In the genomic region with DNA sequence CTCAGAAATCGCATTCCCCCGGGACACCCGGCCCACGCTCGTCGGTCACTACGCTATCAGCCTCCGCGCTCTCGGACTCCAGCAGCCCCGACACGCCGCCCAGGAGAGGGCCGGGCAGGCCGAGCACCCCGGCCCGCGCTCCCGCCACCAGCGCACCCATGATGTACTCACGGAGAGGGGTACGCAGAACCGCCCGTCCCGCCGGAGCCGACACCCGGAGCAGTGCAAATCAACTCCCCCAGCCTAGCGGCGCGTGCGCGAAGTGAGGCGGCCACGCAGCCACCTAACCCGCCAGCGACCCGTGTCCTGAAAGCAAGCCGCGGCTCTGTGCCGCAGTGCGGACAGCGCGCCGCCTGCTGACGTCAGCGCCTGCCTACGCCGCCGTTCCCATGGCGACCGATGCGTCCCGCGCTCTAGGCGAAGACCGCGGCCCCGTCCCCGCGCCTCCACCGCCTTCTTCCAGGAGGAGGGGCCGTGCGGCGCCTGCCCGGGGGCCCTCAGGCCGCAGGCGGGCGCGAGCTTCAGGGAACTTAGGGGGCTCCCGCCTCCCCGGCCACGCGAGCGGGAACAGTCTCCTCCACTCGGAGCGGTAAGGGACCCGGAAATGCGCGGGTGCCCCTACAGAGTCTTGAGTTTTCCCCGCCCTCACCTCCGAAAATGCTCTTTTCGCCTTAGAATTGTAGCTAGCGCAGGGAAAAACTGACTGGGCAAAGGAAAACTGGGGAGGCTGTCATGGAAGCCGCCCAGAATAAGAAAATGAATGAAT, we compare ENCODE assay signal across 8 cellular contexts. TPM values are rescaled to one million over a fixed set of nuclear protein-coding genes. Genes with fewer than 3 reads are reported as not detected.
DNase-seq lines count a peak whose midpoint lies in the region; ATAC-seq and TF ChIP-seq lines count a peak whose summit lies in the region.

Gene AHI1 (minus strand): TSS at position 329 of the 766 bp plus-strand sequence. CDS start 5,503 bp downstream, outside the sequence.

- TF ChIP-seq CTCF in GM13977 (IDR thresholded peaks at IDR 0.05; ENCODE audit: extremely low read depth, insufficient read depth, missing control alignments) (no peak), adrenal gland (IDR thresholded peaks at IDR 0.05) (peak in 4 of 6 experiments; percentile 22 to 50 (median 35)), left ventricle myocardium inferior (IDR thresholded peaks at IDR 0.05; ENCODE audit: borderline replicate concordance) (no peak), prostate gland (IDR thresholded peaks at IDR 0.05) (peak in 2 of 4 experiments; percentile 57 to 58), upper lobe of right lung (IDR thresholded peaks at IDR 0.05) (no peak)

- H3K27ac ChIP-seq in adrenal gland (peak within 1 kb of the TSS; percentile 89 to 99 (median 94)), left ventricle myocardium inferior (replicated peaks) (peak within 1 kb of the TSS; percentile 93), prostate gland (peak within 1 kb of the TSS; percentile 99), upper lobe of right lung (peak within 1 kb of the TSS; percentile 99)

- no peaks in the 10 kb centered on the region for H3K27me3 Mint-ChIP-seq in T-cell

- ATAC-seq in HG02763 (IDR thresholded peaks at IDR 0.05; ENCODE audit: unreplicated experiment) (peak; percentile 97), T-cell (replicated peaks in 1 of 4) (peak; percentile 82 to 89 (median 85)), upper lobe of right lung (peak; percentile 97)

- TF ChIP-seq POLR2A in adrenal gland (IDR thresholded peaks at IDR 0.05), result peak; percentile 90 to 99
- TF ChIP-seq POLR2A in prostate gland (IDR thresholded peaks at IDR 0.05), result peak; percentile 98

- H3K36me3 Mint-ChIP-seq in T-cell, result no peaks in the 10 kb centered on the region

- in situ Hi-C loops in GM13977 (cut with MboI; ENCODE audit: low pct_unique_long_range_greater_than_20kb, low sequenced_read_pairs, unreplicated experiment), result no loop called here

- peaks cover 3 to 23% of the 10 kb centered on the region in 2 donors for H3K4me1 ChIP-seq in adrenal gland (replicated peaks in 1 of 2)
- peaks cover 32% of the 10 kb centered on the region for H3K4me1 ChIP-seq in left ventricle myocardium inferior
- H3K4me1 ChIP-seq in prostate gland (replicated peaks), result no peaks in the 10 kb centered on the region
- H3K4me1 ChIP-seq in upper lobe of right lung, result peaks cover 15% of the 10 kb centered on the region

- H3K9me3 ChIP-seq in adrenal gland (replicated peaks in 1 of 3), result no peaks in the 10 kb centered on the region
- H3K9me3 ChIP-seq in left ventricle myocardium inferior (replicated peaks), result no peaks in the 10 kb centered on the region
- H3K9me3 ChIP-seq in prostate gland, result no peaks in the 10 kb centered on the region
- H3K9me3 ChIP-seq in upper lobe of right lung, result no peaks in the 10 kb centered on the region

- DNase-seq in GM13977 (ENCODE audit: low spot score), result peak; percentile 92
- peak; percentile 78 for DNase-seq in NCI-H128 (lab: John Stamatoyannopoulos, UW; ENCODE audit: unreplicated experiment)
- DNase-seq in T-cell, result peak; percentile 59 to 95 (median 83)
- peak; percentile 93 to 98 (median 97) for DNase-seq in adrenal gland
- peak; percentile 94 for DNase-seq in left ventricle myocardium inferior
- DNase-seq in prostate gland (ENCODE audit: low spot score), result peak; percentile 93
- DNase-seq in upper lobe of right lung, result peak; percentile 98

- no peak within 1 kb of the TSS for H3K27ac Mint-ChIP-seq in T-cell

- H3K27me3 ChIP-seq in adrenal gland, result no peaks in the 10 kb centered on the region
- no peaks in the 10 kb centered on the region for H3K27me3 ChIP-seq in left ventricle myocardium inferior (ENCODE audit: low read depth)
- no peaks in the 10 kb centered on the region for H3K27me3 ChIP-seq in prostate gland (replicated peaks; ENCODE audit: insufficient read depth)
- H3K27me3 ChIP-seq in upper lobe of right lung, result no peaks in the 10 kb centered on the region

- H3K4me3 ChIP-seq in adrenal gland (peak within 1 kb of the TSS; percentile 20 to 67 (median 66)), left ventricle myocardium inferior (peak within 1 kb of the TSS; percentile 94), prostate gland (peak within 1 kb of the TSS; percentile 79 to 84), upper lobe of right lung (peak within 1 kb of the TSS; percentile 90)

- CTCF ChIA-PET in T-cell (lab: Charles Lee), result interaction anchor here (0.6 to 1.4 kb wide), 7 partner anchors 9 to 791 kb away, joined by 3 to 7 read pairs (median 5); partner anchors contain the start of gene MTFR2 (in 1 of the 2)

- intact Hi-C loops in adrenal gland (cut with DNase I), result no loop called here
- intact Hi-C loops in left ventricle myocardium inferior (cut with micrococcal nuclease), result no loop called here
- intact Hi-C loops in prostate gland (cut with DNase I), result loop anchor here (1.0 kb wide), 1 partner anchor 792 kb away; the partner anchor contains the start of gene BCLAF1
- intact Hi-C loops in upper lobe of right lung (cut with DNase I), result no loop called here

- H3K4me3 Mint-ChIP-seq in T-cell, result no peak within 1 kb of the TSS

- H3K4me1 Mint-ChIP-seq in T-cell, result peaks cover 11 to 16% (median 13%) of the 10 kb centered on the region in 3 donors

- no peaks in the 10 kb centered on the region for H3K9me3 Mint-ChIP-seq in T-cell

- H3K36me3 ChIP-seq in adrenal gland (replicated peaks in 1 of 2) (no peaks in the 10 kb centered on the region), left ventricle myocardium inferior (peaks cover 5% of the 10 kb centered on the region), prostate gland (no peaks in the 10 kb centered on the region), upper lobe of right lung (no peaks in the 10 kb centered on the region)

- WGBS in adrenal gland, 4 donors, result 0 to 1% (median 0%) methylated on average over 31 to 85 of the region's 85 CpGs
- WGBS in prostate gland, result under 1% methylated on average over 84 of the region's 85 CpGs

- POLR2A ChIA-PET in T-cell (lab: Charles Lee), result interaction anchor here (0.6 to 3.0 kb wide), 8 partner anchors 15 to 793 kb away, joined by 3 to 74 read pairs (median 4); partner anchors contain the start of genes BCLAF1 (in 1 of the 2) and MTFR2 (in 1 of the 2)

RNA-seq across cellular contexts. Expression of gene AHI1, which starts in this region (rescaled TPM):
- total RNA-seq in T-cell (10 to 100 TPM in 4 of 5 donors, 1 to 10 TPM in 1; 9.6 to 27.6 (median 15.8) TPM), adrenal gland (10 to 100 TPM in 7 of 8 donors, 1 to 10 TPM in 1; 9.2 to 68.7 (median 33.5) TPM), left ventricle myocardium inferior (9.3 TPM), prostate gland (10 to 100 TPM; 18.0 to 37.9 TPM), upper lobe of right lung (33.4 TPM)
- polyA plus RNA-seq in adrenal gland, result 10 to 100 TPM; 27.7 to 45.0 (median 35.2) TPM

Comparison
In these comparisons a context has a peak if more than half of its experiments do, and no peak if none do; other contexts are left out.
1. Peak in every context shown above with its lines: DNase-seq, ATAC-seq, H3K4me3 ChIP-seq and H3K27ac ChIP-seq.
2. CTCF ChIP-seq: peak in adrenal gland (4 of 6); none in GM13977 (single experiment), left ventricle myocardium inferior (single experiment) and upper lobe of right lung (single experiment).